ENCODE assay signal across 18 cellular contexts in the genomic region with DNA sequence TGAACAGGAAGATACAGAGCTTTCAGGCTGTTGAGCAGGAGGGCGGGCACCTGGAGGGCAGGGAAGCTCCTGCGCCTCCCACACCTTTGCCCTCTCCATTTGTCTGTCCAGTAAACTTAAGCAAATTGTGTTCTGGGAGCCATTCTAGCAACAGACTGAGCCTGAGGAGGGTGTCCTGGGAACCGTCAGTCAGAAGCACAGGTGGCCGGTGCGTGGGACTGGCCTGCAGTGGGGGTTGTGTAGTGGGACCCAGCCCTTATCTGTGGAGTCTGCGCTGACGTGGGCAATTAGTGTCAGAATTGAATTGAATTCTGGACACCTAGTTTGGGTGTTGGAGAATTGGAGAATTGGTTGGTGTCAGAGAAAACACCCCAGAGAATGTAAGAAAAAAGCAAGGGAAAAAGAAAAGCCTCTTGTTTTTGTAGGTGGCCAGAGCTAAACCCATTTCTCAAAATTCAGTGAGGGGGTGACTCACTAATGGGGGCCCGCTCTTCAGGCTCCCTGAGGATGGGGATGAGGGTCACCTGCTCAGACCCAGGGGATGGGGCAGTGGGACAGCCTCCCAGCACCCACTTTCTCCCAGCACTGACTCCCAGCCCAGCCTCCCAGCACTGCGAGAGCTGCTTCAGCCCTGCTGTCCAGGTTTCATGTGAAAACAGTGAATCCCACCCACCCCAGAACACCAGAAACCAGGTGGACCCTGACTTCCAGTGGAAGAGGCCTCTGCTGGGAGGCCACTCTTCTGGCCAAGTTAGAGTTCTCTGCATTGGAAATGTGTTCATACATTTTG.
"Had no signal": no experiment of that assay in that cellular context is flagged by ENCODE, and none has a peak within 500 bp of the region (broad histone marks: within the 10 kb centered on the region; RNA-seq: fewer than 3 reads in every experiment).

No MANE protein-coding gene starts in this region.

- H3K4me3 Mint-ChIP-seq: memory B cell had no signal

- H3K4me1 Mint-ChIP-seq: memory B cell had no signal

- H3K27ac Mint-ChIP-seq: memory B cell had no signal

- ATAC-seq: foreskin keratinocyte, gastroesophageal sphincter, heart left ventricle, left colon, left lobe of liver, left ventricle myocardium superior had no signal

- H3K36me3 Mint-ChIP-seq: memory B cell had no signal

- H3K27ac ChIP-seq: coronary artery, dorsolateral prefrontal cortex, esophagus muscularis mucosa, foreskin keratinocyte, gastroesophageal sphincter, heart left ventricle had no signal

- H3K27me3 ChIP-seq: dorsolateral prefrontal cortex, foreskin keratinocyte had no signal

- H3K36me3 ChIP-seq: esophagus muscularis mucosa, gastroesophageal sphincter, heart left ventricle had no signal

- H3K4me1 ChIP-seq: esophagus muscularis mucosa, foreskin keratinocyte, gastroesophageal sphincter, heart left ventricle had no signal

- H3K4me3 ChIP-seq: coronary artery, dorsolateral prefrontal cortex, esophagus muscularis mucosa, gastroesophageal sphincter, heart left ventricle, lung had no signal

- DNase-seq: dermis blood vessel endothelial cell; dorsolateral prefrontal cortex; effector CD4-positive, alpha-beta T cell; effector memory CD4-positive, alpha-beta T cell; foreskin keratinocyte; hippocampal formation; left colon; left ventricle myocardium superior; mammary epithelial cell; mesendoderm; midbrain had no signal
